Comparison of ENCODE assay signal across 27 cellular contexts in the genomic region with DNA sequence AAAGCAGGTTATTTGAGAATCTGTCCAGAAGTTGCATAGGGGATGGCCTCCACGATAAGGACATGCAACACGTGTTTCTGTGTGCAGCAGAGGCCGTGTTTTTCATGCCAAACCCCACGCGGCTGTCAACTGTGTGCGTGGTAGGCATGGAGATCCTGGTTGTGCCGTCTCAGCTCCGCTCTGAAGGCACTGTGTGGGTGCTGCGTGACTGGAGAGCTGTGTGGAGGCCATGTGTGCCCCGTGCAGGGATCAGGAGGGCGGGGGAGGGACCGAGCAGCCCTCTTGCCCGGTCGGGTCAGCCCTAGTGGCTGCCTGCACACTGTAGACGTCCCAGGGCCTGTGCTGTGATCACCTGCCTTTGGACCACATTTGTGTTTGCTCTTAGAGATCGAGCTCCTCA.
A peak's percentile ranks its signal among the peaks of the same experiment; 100 is the strongest.
DNase-seq lines count a peak whose midpoint lies in the region; FAIRE-seq and TF ChIP-seq lines count a peak whose summit lies in the region.
"Had no signal": no experiment of that assay in that cellular context is flagged by ENCODE, and none has a peak within 500 bp of the region (broad histone marks: within the 10 kb centered on the region; RNA-seq: fewer than 3 reads in every experiment).

No MANE protein-coding gene starts in this region.

- H3K9me3 Mint-ChIP-seq in Calu3 (ENCODE audit: low read depth, unreplicated experiment), result no peaks in the 10 kb centered on the region
- H3K9me3 Mint-ChIP-seq: activated CD4-positive, alpha-beta T cell treated with anti-CD3 and anti-CD28 coated beads, Interleukin-2, amount 10 ng/mL, durations not matched to agents 7 days and 5 days; neural crest cell had no signal

- TF ChIP-seq POLR2A in spleen (IDR thresholded peaks at IDR 0.05) (no peak), GM12891 (IDR thresholded peaks at IDR 0.05; ENCODE audit: low read depth, low read length) (no peak)

- CTCF ChIA-PET in Calu3 (lab: Charles Lee), result interaction anchor here (0.6 to 2.0 kb wide), 9 partner anchors 13 to 343 kb away, joined by 3 to 6 read pairs (median 3); partner anchors contain the start of gene SEC14L1

- H3K36me3 Mint-ChIP-seq in Calu3 (ENCODE audit: insufficient read depth, unreplicated experiment), result peaks cover 32% of the 10 kb centered on the region

- WGBS in spleen, 5 donors, result 76 to 94% (median 90%) methylated on average over 13 to 16 of the region's 16 CpGs
- 87 to 96% (median 91%) methylated on average over 16 of the region's 16 CpGs for WGBS in small intestine, 3 donors

- FAIRE-seq in small intestine (lab: Jason Lieb, UNC) (no peak), GM12891 (lab: Jason Lieb, UNC) (no peak)
- FAIRE-seq: colon, GM18507 had no signal

- H3K4me3 Mint-ChIP-seq in Calu3 (ENCODE audit: low read depth, unreplicated experiment), result no peak overlapping the region
- H3K4me3 Mint-ChIP-seq: activated CD4-positive, alpha-beta T cell treated with anti-CD3 and anti-CD28 coated beads, Interleukin-2, amount 10 ng/mL, durations not matched to agents 7 days and 5 days; activated CD8-positive, alpha-beta memory T cell treated with anti-CD3 and anti-CD28 coated beads, Interleukin-2, amount 10 ng/mL, durations not matched to agents 7 days and 5 days had no signal

- no peaks in the 10 kb centered on the region for H3K27me3 Mint-ChIP-seq in Calu3 (ENCODE audit: unreplicated experiment)
- H3K27me3 Mint-ChIP-seq: activated CD4-positive, alpha-beta T cell treated with anti-CD3 and anti-CD28 coated beads, Interleukin-2, amount 10 ng/mL, durations not matched to agents 7 days and 5 days; activated CD8-positive, alpha-beta memory T cell treated with anti-CD3 and anti-CD28 coated beads, Interleukin-2, amount 10 ng/mL, durations not matched to agents 7 days and 5 days had no signal

- peaks cover 5 to 95% (median 72%) of the 10 kb centered on the region in 6 donors for H3K36me3 ChIP-seq in spleen
- H3K36me3 ChIP-seq in SJCRH30, result peaks cover 40% of the 10 kb centered on the region
- peaks cover 10 to 19% of the 10 kb centered on the region in 2 donors for H3K36me3 ChIP-seq in small intestine (ENCODE audit: control insufficient read depth in 2 of 2, insufficient read depth in 2 of 2, low read length in 2 of 2)

- H3K27ac ChIP-seq in angular gyrus (ENCODE audit: low read depth, low read length) (peak overlapping the region; percentile 11), layer of hippocampus (ENCODE audit: low read depth, low read length) (peak overlapping the region; percentile 59), spleen (peak overlapping the region in 5 of 8 donors; percentile 16 to 44 (median 42)), SJCRH30 (no peak overlapping the region), small intestine (ENCODE audit: low read depth in 1 of 2, low read length in 1 of 2) (no peak overlapping the region)
- H3K27ac ChIP-seq: brain microvascular endothelial cell, C4-2B, HL-60, parathyroid adenoma, PC-9, right lobe of liver, WERI-Rb-1 had no signal

- H3K4me1 ChIP-seq in spleen, result peaks cover 17 to 68% (median 49%) of the 10 kb centered on the region in 6 donors
- H3K4me1 ChIP-seq in SJCRH30, result no peaks in the 10 kb centered on the region
- no peaks in the 10 kb centered on the region for H3K4me1 ChIP-seq in small intestine (ENCODE audit: control insufficient read depth in 2 of 2, insufficient read depth in 1 of 2, low read depth in 1 of 2, low read length in 1 of 2)
- H3K4me1 ChIP-seq: parathyroid adenoma, right lobe of liver had no signal

- TF ChIP-seq CTCF in Calu3 (IDR thresholded peaks at IDR 0.05; ENCODE audit: unreplicated experiment), result no peak
- TF ChIP-seq CTCF in spleen (IDR thresholded peaks at IDR 0.05 in 8 of 11, conservative IDR thresholded peaks at IDR 0.05 in 3 of 11), result no peak

- BruUV-seq in Calu3 (replicated peaks; lab: Mats Ljungman, UMichigan), result TSS peak; percentile 59

- H3K9me3 ChIP-seq in spleen (no peaks in the 10 kb centered on the region), SJCRH30 (replicated peaks) (no peaks in the 10 kb centered on the region), small intestine (ENCODE audit: control insufficient read depth, low read depth) (no peaks in the 10 kb centered on the region)
- H3K9me3 ChIP-seq: adrenal gland, right lobe of liver, tibial nerve had no signal

- intact Hi-C loops in Calu3 (cut with micrococcal nuclease; ENCODE audit: unreplicated experiment) (no loop called here), spleen (cut with DNase I; ENCODE audit: low total_unique reads) (no loop called here)

- H3K4me3 ChIP-seq in spleen (no peak overlapping the region), SJCRH30 (no peak overlapping the region), small intestine (ENCODE audit: low read depth in 1 of 2, low read length in 2 of 2) (no peak overlapping the region)
- H3K4me3 ChIP-seq: adrenal gland, PC-9, right lobe of liver, tibial nerve had no signal

- DNase-seq in Calu3, result no peak
- DNase-seq in spleen, result no peak
- no peak for DNase-seq in SJCRH30
- no peak for DNase-seq in small intestine
- no peak for DNase-seq in GM12891 (ENCODE audit: insufficient read length, low spot score)
- DNase-seq: activated CD8-positive, alpha-beta memory T cell treated with anti-CD3 and anti-CD28 coated beads, Interleukin-2, amount 10 ng/mL, durations not matched to agents 7 days and 5 days; activated naive CD4-positive, alpha-beta T cell treated with Interleukin-2 at 50 U/mL for 16 hours; effector memory CD4-positive, alpha-beta T cell; kidney glomerular epithelial cell; NCI-H187; right lobe of liver; stimulated activated naive CD4-positive, alpha-beta T cell treated with Interleukin-2 at 50 U/mL for 16 hours; T-helper 9 cell had no signal

- H3K27me3 ChIP-seq in layer of hippocampus (ENCODE audit: control insufficient read depth, insufficient read depth, low read length) (no peaks in the 10 kb centered on the region), spleen (replicated peaks in 1 of 7) (no peaks in the 10 kb centered on the region), SJCRH30 (no peaks in the 10 kb centered on the region), small intestine (ENCODE audit: control insufficient read depth in 2 of 2, insufficient read depth in 2 of 2, low read length in 2 of 2) (no peaks in the 10 kb centered on the region)
- H3K27me3 ChIP-seq: adrenal gland, brain microvascular endothelial cell, right lobe of liver, tibial nerve had no signal

- H3K27ac Mint-ChIP-seq in Calu3 (ENCODE audit: unreplicated experiment), result no peak overlapping the region
- H3K27ac Mint-ChIP-seq: activated CD4-positive, alpha-beta T cell treated with anti-CD3 and anti-CD28 coated beads, Interleukin-2, amount 10 ng/mL, durations not matched to agents 7 days and 5 days; activated CD8-positive, alpha-beta memory T cell treated with anti-CD3 and anti-CD28 coated beads, Interleukin-2, amount 10 ng/mL, durations not matched to agents 7 days and 5 days had no signal

- H3K4me1 Mint-ChIP-seq in Calu3 (ENCODE audit: low read depth, unreplicated experiment), result no peaks in the 10 kb centered on the region
- H3K4me1 Mint-ChIP-seq: activated CD4-positive, alpha-beta T cell treated with anti-CD3 and anti-CD28 coated beads, Interleukin-2, amount 10 ng/mL, durations not matched to agents 7 days and 5 days; activated CD8-positive, alpha-beta memory T cell treated with anti-CD3 and anti-CD28 coated beads, Interleukin-2, amount 10 ng/mL, durations not matched to agents 7 days and 5 days had no signal

TF ChIP-seq in GM12891, 5 proteins besides CTCF, POLR2A, EP300 and RAD21:
- TF ChIP-seq POLR2AphosphoS5 (IDR thresholded peaks at IDR 0.05; ENCODE audit: low read depth, low read length), result no peak
- TF ChIP-seq TAF1 (IDR thresholded peaks at IDR 0.05; ENCODE audit: low read depth, low read length), result no peak
- no peak for TF ChIP-seq POU2F2 (IDR thresholded peaks at IDR 0.05; ENCODE audit: low read depth, low read length)
- no peak for TF ChIP-seq PAX5 (IDR thresholded peaks at IDR 0.05; ENCODE audit: insufficient read depth, low read length, severe bottlenecking)
- no peak for TF ChIP-seq SPI1 (IDR thresholded peaks at IDR 0.05; ENCODE audit: low read depth, low read length)

Comparison
In these comparisons a context has a peak if more than half of its experiments do, and no peak if none do; other contexts are left out.
1. H3K27ac ChIP-seq: peak in angular gyrus (single experiment), layer of hippocampus (single experiment) and spleen (5 of 8); none in SJCRH30 (single experiment) and small intestine (0 of 2).